In genomic region chr7:152663926-152664325, GRCh38 we compare ENCODE assay signal across 22 cellular contexts.
"Had no signal": no experiment of that assay in that cellular context is flagged by ENCODE, and none has a peak within 500 bp of the region (broad histone marks: within the 10 kb centered on the region; RNA-seq: fewer than 3 reads in every experiment).

No MANE protein-coding gene starts in this region.

- H3K27ac ChIP-seq: colonic mucosa, gastrocnemius medialis, heart right ventricle, prostate gland had no signal

- ATAC-seq: activated CD8-positive, alpha-beta T cell treated with anti-CD3 and anti-CD28 coated beads, Interleukin-2, amount 10 ng/mL, durations not matched to agents 7 days and 5 days; activated naive CD8-positive, alpha-beta T cell treated with anti-CD3 and anti-CD28 coated beads, Interleukin-2, amount 50 U/mL, for 24 hours; activated T-cell treated with anti-CD3 and anti-CD28 coated beads, Interleukin-2, amount 50 U/mL, for 4 hours; esophagus mucosa; gastrocnemius medialis; right cardiac atrium; stimulated activated effector memory CD8-positive, alpha-beta T cell treated with anti-CD3 and anti-CD28 coated beads, Interleukin-12 subunit alpha, Interleukin-12 subunit beta, amount 100 ng/mL, for 72 hours had no signal

- H3K4me2 ChIP-seq: smooth muscle cell had no signal

- H3K9me3 ChIP-seq: colonic mucosa, gastrocnemius medialis, heart right ventricle, prostate gland, stomach had no signal

- H3K27me3 ChIP-seq: colonic mucosa, gastrocnemius medialis, heart right ventricle, stomach had no signal

- H3K4me3 ChIP-seq: colonic mucosa, gastrocnemius medialis, heart right ventricle, lung, prostate gland, smooth muscle cell, stomach had no signal

- DNase-seq: activated CD4-positive, alpha-beta T cell treated with anti-CD3 and anti-CD28 coated beads, Interleukin-2, amount 10 ng/mL, durations not matched to agents 24 days and 14 days; activated CD8-positive, alpha-beta T cell treated with anti-CD3 and anti-CD28 coated beads, Interleukin-2, amount 10 ng/mL, durations not matched to agents 7 days and 5 days; activated naive CD4-positive, alpha-beta T cell treated with anti-CD3 and anti-CD28 coated beads, Interleukin-2, amount 10 ng/mL, durations not matched to agents 7 days and 5 days; activated naive CD8-positive, alpha-beta T cell treated with anti-CD3 and anti-CD28 coated beads, Interleukin-2, amount 50 U/mL, for 24 hours; activated T-cell treated with anti-CD3 and anti-CD28 coated beads, Interleukin-2, amount 50 U/mL, for 4 hours; anterior cingulate cortex; colonic mucosa; gastrocnemius medialis; heart right ventricle; immature natural killer cell; midbrain; naive B cell; right cardiac atrium; stimulated activated CD4-positive, alpha-beta T cell treated with anti-CD3 and anti-CD28 coated beads, Interleukin-4, amount 100 ng/mL, for 24 hours; T-helper 1 cell; T-helper 9 cell had no signal

- H3K36me3 ChIP-seq: colonic mucosa, gastrocnemius medialis, prostate gland, stomach had no signal

- H3K4me1 ChIP-seq: colonic mucosa, prostate gland had no signal
